In the genomic region with DNA sequence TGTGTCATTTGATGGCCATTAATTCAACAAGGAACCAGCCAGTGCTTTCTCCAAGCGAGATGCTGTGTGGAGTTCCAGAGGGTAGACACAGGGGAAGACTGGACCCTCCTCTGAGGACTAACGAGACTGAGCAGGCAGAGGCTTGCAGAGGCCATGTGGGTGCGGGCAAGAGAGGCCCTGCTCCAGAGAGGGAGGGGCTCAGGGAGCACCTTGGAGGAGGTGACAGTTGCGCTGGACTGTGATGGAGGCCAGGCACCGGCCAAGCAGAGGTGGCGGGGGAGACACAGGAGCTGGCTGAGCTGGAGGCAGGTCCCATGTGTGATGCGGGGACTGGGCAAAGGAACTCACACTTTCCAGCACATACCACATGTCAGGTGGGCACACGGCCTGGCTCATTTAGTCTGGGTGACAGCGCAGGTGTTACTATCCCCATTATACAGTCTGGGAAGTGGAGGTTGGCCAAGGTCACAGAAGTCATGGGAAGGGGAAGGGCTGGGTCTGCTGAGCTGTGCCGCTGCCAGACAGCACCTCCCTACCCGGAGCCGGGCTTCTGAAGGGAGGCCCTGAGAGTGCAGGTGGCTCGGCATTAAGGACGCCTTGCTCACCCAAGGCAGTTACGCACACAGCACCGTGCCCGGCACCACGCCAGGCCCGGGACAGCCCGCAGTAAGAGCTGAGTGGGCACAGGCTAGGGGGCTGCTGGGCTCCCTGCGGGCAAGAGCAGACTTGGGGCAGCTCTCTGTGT, we compare ENCODE assay signal across 23 cellular contexts. TPM values are rescaled to one million over a fixed set of nuclear protein-coding genes. Genes with fewer than 3 reads are reported as not detected.
DNase-seq lines count a peak whose midpoint lies in the region; ATAC-seq, FAIRE-seq and TF ChIP-seq lines count a peak whose summit lies in the region.
"Had no signal": no experiment of that assay in that cellular context is flagged by ENCODE, and none has a peak within 500 bp of the region (broad histone marks: within the 10 kb centered on the region; RNA-seq: fewer than 3 reads in every experiment).

No MANE protein-coding gene starts in this region.

- H3K36me3 Mint-ChIP-seq in activated CD8-positive, alpha-beta T cell treated with anti-CD3 and anti-CD28 coated beads, Interleukin-2, amount 10 ng/mL, durations not matched to agents 7 days and 5 days (ENCODE audit: low read depth), result no peaks in the 10 kb centered on the region
- no peaks in the 10 kb centered on the region for H3K36me3 Mint-ChIP-seq in activated CD8-positive, alpha-beta T cell treated with anti-CD3 and anti-CD28 coated beads for 36 hours (ENCODE audit: low read depth)
- H3K36me3 Mint-ChIP-seq: activated naive CD4-positive, alpha-beta T cell treated with anti-CD3 and anti-CD28 coated beads, Interleukin-2, amount 50 U/mL, for 72 hours; CD8-positive, alpha-beta T cell; naive B cell had no signal

- peaks cover 12 to 54% (median 35%) of the 10 kb centered on the region in 6 donors for H3K4me1 ChIP-seq in spleen

- H3K27me3 ChIP-seq in H7 (ENCODE audit: control insufficient read depth, insufficient read depth, low read length) (peaks cover 13% of the 10 kb centered on the region), spleen (replicated peaks in 1 of 7) (peaks cover 0 to 98% (median 18%) of the 10 kb centered on the region in 7 donors)
- H3K27me3 ChIP-seq: colonic mucosa had no signal

- no peak for TF ChIP-seq POLR2A in spleen (IDR thresholded peaks at IDR 0.05)

- H3K9me3 ChIP-seq in spleen, result no peaks in the 10 kb centered on the region
- H3K9me3 ChIP-seq: colonic mucosa, heart right ventricle had no signal

- CTCF ChIA-PET in activated CD8-positive, alpha-beta T cell treated with anti-CD3 and anti-CD28 coated beads, Interleukin-2, amount 10 ng/mL, durations not matched to agents 7 days and 5 days (lab: Charles Lee), result interaction anchor here (0.8 to 1.4 kb wide), 2 partner anchors 23 kb away, joined by 3 read pairs; no protein-coding TSS in a partner anchor
- CTCF ChIA-PET in activated CD8-positive, alpha-beta T cell treated with anti-CD3 and anti-CD28 coated beads for 36 hours (lab: Charles Lee), result interaction anchor here (0.9 to 1.2 kb wide), 2 partner anchors 179 to 188 kb away, joined by 3 to 4 read pairs; no protein-coding TSS in a partner anchor

- intact Hi-C loops in activated CD8-positive, alpha-beta T cell treated with anti-CD3 and anti-CD28 coated beads for 36 hours (cut with micrococcal nuclease), result no loop called here
- intact Hi-C loops in spleen (cut with DNase I; ENCODE audit: low total_unique reads), result no loop called here

- H3K9me3 Mint-ChIP-seq in activated CD8-positive, alpha-beta T cell treated with anti-CD3 and anti-CD28 coated beads, Interleukin-2, amount 10 ng/mL, durations not matched to agents 7 days and 5 days (ENCODE audit: insufficient read depth), result no peaks in the 10 kb centered on the region
- H3K9me3 Mint-ChIP-seq in activated CD8-positive, alpha-beta T cell treated with anti-CD3 and anti-CD28 coated beads for 36 hours, result no peaks in the 10 kb centered on the region
- H3K9me3 Mint-ChIP-seq: activated naive CD4-positive, alpha-beta T cell treated with anti-CD3 and anti-CD28 coated beads, Interleukin-2, amount 50 U/mL, for 72 hours; CD8-positive, alpha-beta T cell; effector memory CD8-positive, alpha-beta T cell; naive B cell had no signal

- H3K27ac ChIP-seq in spleen, result no peak overlapping the region
- H3K27ac ChIP-seq: colonic mucosa, heart right ventricle had no signal

- TF ChIP-seq CTCF in activated CD8-positive, alpha-beta T cell treated with anti-CD3 and anti-CD28 coated beads for 36 hours (IDR thresholded peaks at IDR 0.05), result no peak
- TF ChIP-seq CTCF in spleen (IDR thresholded peaks at IDR 0.05 in 8 of 11, conservative IDR thresholded peaks at IDR 0.05 in 3 of 11), result no peak

- POLR2A ChIA-PET in activated CD8-positive, alpha-beta T cell treated with anti-CD3 and anti-CD28 coated beads, Interleukin-2, amount 10 ng/mL, durations not matched to agents 7 days and 5 days (lab: Charles Lee), result interaction anchor here (0.6 kb wide), 1 partner anchor 1027 kb away, joined by 4 read pairs; no protein-coding TSS in a partner anchor
- POLR2A ChIA-PET in activated CD8-positive, alpha-beta T cell treated with anti-CD3 and anti-CD28 coated beads for 36 hours (lab: Charles Lee), result interaction anchor here (0.6 kb wide), 1 partner anchor 20 kb away, joined by 3 read pairs; no protein-coding TSS in a partner anchor

- no peak for ATAC-seq in activated CD8-positive, alpha-beta T cell treated with anti-CD3 and anti-CD28 coated beads, Interleukin-2, amount 10 ng/mL, durations not matched to agents 7 days and 5 days
- no peak for ATAC-seq in activated CD8-positive, alpha-beta T cell treated with anti-CD3 and anti-CD28 coated beads for 36 hours
- ATAC-seq: activated naive CD4-positive, alpha-beta T cell treated with anti-CD3 and anti-CD28 coated beads, Interleukin-2, amount 50 U/mL, for 72 hours; CD8-positive, alpha-beta T cell; effector memory CD8-positive, alpha-beta T cell; heart right ventricle; left cardiac atrium; PC-3 had no signal

- peak overlapping the region; percentile 17 for H3K27ac Mint-ChIP-seq in activated CD8-positive, alpha-beta T cell treated with anti-CD3 and anti-CD28 coated beads, Interleukin-2, amount 10 ng/mL, durations not matched to agents 7 days and 5 days
- no peak overlapping the region for H3K27ac Mint-ChIP-seq in activated CD8-positive, alpha-beta T cell treated with anti-CD3 and anti-CD28 coated beads for 36 hours
- H3K27ac Mint-ChIP-seq: activated naive CD4-positive, alpha-beta T cell treated with anti-CD3 and anti-CD28 coated beads, Interleukin-2, amount 50 U/mL, for 72 hours; CD8-positive, alpha-beta T cell; effector memory CD8-positive, alpha-beta T cell had no signal

- H3K36me3 ChIP-seq in H7 (replicated peaks; ENCODE audit: control insufficient read depth, insufficient read depth, low read length) (no peaks in the 10 kb centered on the region), spleen (no peaks in the 10 kb centered on the region)
- H3K36me3 ChIP-seq: colonic mucosa, heart right ventricle had no signal

- peaks cover 34% of the 10 kb centered on the region for H3K4me1 Mint-ChIP-seq in activated CD8-positive, alpha-beta T cell treated with anti-CD3 and anti-CD28 coated beads, Interleukin-2, amount 10 ng/mL, durations not matched to agents 7 days and 5 days (ENCODE audit: low read depth)
- H3K4me1 Mint-ChIP-seq in activated CD8-positive, alpha-beta T cell treated with anti-CD3 and anti-CD28 coated beads for 36 hours (ENCODE audit: low read depth), result peaks cover 20% of the 10 kb centered on the region

- 88 to 94% (median 93%) methylated on average over 17 to 21 of the region's 21 CpGs for WGBS in spleen, 5 donors

- peaks cover 2% of the 10 kb centered on the region for H3K27me3 Mint-ChIP-seq in activated CD8-positive, alpha-beta T cell treated with anti-CD3 and anti-CD28 coated beads, Interleukin-2, amount 10 ng/mL, durations not matched to agents 7 days and 5 days (ENCODE audit: low read depth)
- peaks cover 14% of the 10 kb centered on the region for H3K27me3 Mint-ChIP-seq in activated CD8-positive, alpha-beta T cell treated with anti-CD3 and anti-CD28 coated beads for 36 hours

- no peak overlapping the region for H3K4me3 ChIP-seq in H7 (ENCODE audit: insufficient read depth, low read depth, low read length)
- no peak overlapping the region for H3K4me3 ChIP-seq in spleen
- H3K4me3 ChIP-seq: colonic mucosa, heart right ventricle had no signal

- no peak for FAIRE-seq in frontal cortex (lab: Jason Lieb, UNC)

- no peak overlapping the region for H3K4me3 Mint-ChIP-seq in activated CD8-positive, alpha-beta T cell treated with anti-CD3 and anti-CD28 coated beads, Interleukin-2, amount 10 ng/mL, durations not matched to agents 7 days and 5 days
- H3K4me3 Mint-ChIP-seq in activated CD8-positive, alpha-beta T cell treated with anti-CD3 and anti-CD28 coated beads for 36 hours, result no peak overlapping the region
- H3K4me3 Mint-ChIP-seq: CD8-positive, alpha-beta T cell; effector memory CD8-positive, alpha-beta T cell had no signal

- DNase-seq in activated CD8-positive, alpha-beta T cell treated with anti-CD3 and anti-CD28 coated beads, Interleukin-2, amount 10 ng/mL, durations not matched to agents 7 days and 5 days, result no peak
- no peak for DNase-seq in activated CD8-positive, alpha-beta T cell treated with anti-CD3 and anti-CD28 coated beads for 36 hours
- DNase-seq in H7, result peak; percentile 51
- DNase-seq in frontal cortex (ENCODE audit: low spot score in 2 of 2), result peak; percentile 4 to 19
- peak; percentile 60 for DNase-seq in spleen
- DNase-seq in effector CD8-positive, alpha-beta T cell (lab: John Stamatoyannopoulos, UW), result no peak
- DNase-seq in NCI-H2081 treated with DMSO at 0.1 percent for 48 hours (lab: John Stamatoyannopoulos, UW), result no peak
- no peak for DNase-seq in MV-4-11 (lab: John Stamatoyannopoulos, UW)
- DNase-seq: 8988T; activated CD4-positive, alpha-beta T cell treated with anti-CD3 and anti-CD28 coated beads for 48 hours; colonic mucosa; DMS153; effector memory CD8-positive, alpha-beta T cell; GOT3; heart right ventricle; left cardiac atrium; naive B cell; NCI-H510A; PC-3; retina; Right ventricle myocardium superior had no signal

RNA-seq across cellular contexts. Expression of gene MELTF, which starts 3.7 kb away (rescaled TPM):
- total RNA-seq in activated CD8-positive, alpha-beta T cell treated with anti-CD3 and anti-CD28 coated beads, Interleukin-2, amount 10 ng/mL, durations not matched to agents 7 days and 5 days, result 1 to 10 TPM; 7.6 to 8.2 TPM
- total RNA-seq in activated CD8-positive, alpha-beta T cell treated with anti-CD3 and anti-CD28 coated beads for 36 hours, result 1 to 10 TPM; 3.4 to 3.5 TPM
- 3.5 and 4.8 TPM in 2 replicates for total RNA-seq in H7 (2014; rRNA removed; shearing (Covaris generic))
- 1.2 TPM for total RNA-seq in frontal cortex
- total RNA-seq in spleen, result 1 to 10 TPM in 5 of 7 donors, under 1 TPM in 2; 0.65 to 3.9 (median 1.8) TPM
- under 1 TPM; 0.41 to 0.77 (median 0.67) TPM for polyA plus RNA-seq in spleen

RNA-seq across cellular contexts. Expression of gene PIGZ, which starts 57.3 kb away (rescaled TPM):
- 1 to 10 TPM in 1 of 2 experiments, under 1 TPM in 1; 0.81 to 1.9 TPM for total RNA-seq in activated CD8-positive, alpha-beta T cell treated with anti-CD3 and anti-CD28 coated beads, Interleukin-2, amount 10 ng/mL, durations not matched to agents 7 days and 5 days
- total RNA-seq in activated CD8-positive, alpha-beta T cell treated with anti-CD3 and anti-CD28 coated beads for 36 hours, result under 1 TPM; 0.27 to 0.76 TPM
- 0.55 and 1.2 TPM in 2 replicates for total RNA-seq in H7 (2014; rRNA removed; shearing (Covaris generic))
- total RNA-seq in frontal cortex, result 2.9 TPM
- 1 to 10 TPM; 2.0 to 5.1 (median 2.6) TPM for total RNA-seq in spleen
- polyA plus RNA-seq in spleen, result 1 to 10 TPM; 2.0 to 2.6 (median 2.2) TPM
- total RNA-seq: CD8-positive, alpha-beta T cell had no signal

Comparison
In these comparisons a context has a peak if more than half of its experiments do, and no peak if none do; other contexts are left out.
1. DNase-seq: peak in H7 (single experiment), frontal cortex (2 of 2) and spleen (single experiment); none in activated CD8-positive, alpha-beta T cell treated with anti-CD3 and anti-CD28 coated beads, Interleukin-2, amount 10 ng/mL, durations not matched to agents 7 days and 5 days (single experiment), activated CD8-positive, alpha-beta T cell treated with anti-CD3 and anti-CD28 coated beads for 36 hours (single experiment), effector CD8-positive, alpha-beta T cell (single experiment), NCI-H2081 treated with DMSO at 0.1 percent for 48 hours (single experiment) and MV-4-11 (single experiment).